8 cellular contexts compared by ENCODE assay signal in the genomic region with DNA sequence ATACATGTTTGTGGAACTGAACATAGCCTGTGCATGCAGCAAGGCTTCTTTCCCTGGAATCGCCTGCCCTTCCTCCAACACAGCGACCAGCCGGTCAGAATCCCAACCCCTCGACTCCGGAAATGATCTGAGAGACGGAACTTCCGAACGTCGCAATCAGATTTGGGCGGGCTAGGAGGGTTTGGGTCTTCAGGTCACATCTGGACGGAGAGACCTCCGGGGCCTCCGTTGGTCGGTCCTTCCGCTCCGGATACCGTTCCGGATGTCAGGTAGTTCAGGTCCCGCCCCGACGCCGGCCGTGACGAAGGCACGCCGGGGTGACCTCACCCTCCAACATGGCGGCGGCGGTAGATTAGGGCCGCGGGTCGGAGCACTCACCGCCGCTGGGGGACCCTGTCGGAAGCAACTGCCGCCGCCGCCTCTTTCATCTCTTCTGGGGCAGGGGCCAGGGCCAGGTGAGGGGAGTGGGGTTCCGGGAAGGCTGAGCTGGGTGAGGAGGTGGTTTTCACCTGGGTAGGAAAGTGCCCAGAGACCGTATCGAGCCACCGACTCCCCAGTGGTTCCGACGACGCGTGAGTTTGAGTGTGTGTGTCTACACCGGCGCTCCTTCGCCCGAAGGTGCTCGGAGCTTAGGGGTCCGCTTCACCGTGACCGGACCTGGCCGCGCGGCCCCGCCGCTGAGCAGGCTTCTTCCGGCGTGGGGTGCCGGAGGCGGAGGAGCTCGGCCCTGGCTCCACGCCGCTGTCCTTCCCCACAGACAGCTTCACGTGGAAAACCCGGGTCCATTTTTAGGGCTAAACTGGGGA. TPM values are rescaled to one million over a fixed set of nuclear protein-coding genes. Genes with fewer than 3 reads are reported as not detected.
DNase-seq lines count a peak whose midpoint lies in the region; ATAC-seq and TF ChIP-seq lines count a peak whose summit lies in the region.

A gene with protein sequence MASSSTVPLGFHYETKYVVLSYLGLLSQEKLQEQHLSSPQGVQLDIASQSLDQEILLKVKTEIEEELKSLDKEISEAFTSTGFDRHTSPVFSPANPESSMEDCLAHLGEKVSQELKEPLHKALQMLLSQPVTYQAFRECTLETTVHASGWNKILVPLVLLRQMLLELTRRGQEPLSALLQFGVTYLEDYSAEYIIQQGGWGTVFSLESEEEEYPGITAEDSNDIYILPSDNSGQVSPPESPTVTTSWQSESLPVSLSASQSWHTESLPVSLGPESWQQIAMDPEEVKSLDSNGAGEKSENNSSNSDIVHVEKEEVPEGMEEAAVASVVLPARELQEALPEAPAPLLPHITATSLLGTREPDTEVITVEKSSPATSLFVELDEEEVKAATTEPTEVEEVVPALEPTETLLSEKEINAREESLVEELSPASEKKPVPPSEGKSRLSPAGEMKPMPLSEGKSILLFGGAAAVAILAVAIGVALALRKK (plus strand): TSS at position 326 of the 806 bp plus-strand sequence. CDS start 16,955 bp downstream, outside the sequence.

- H3K4me3 ChIP-seq in Loucy (ENCODE audit: low read length, poor library complexity, severe bottlenecking) (peak within 1 kb of the TSS; percentile 90), fibroblast of pulmonary artery (replicated peaks; ENCODE audit: low read depth, low read length) (peak within 1 kb of the TSS; percentile 96)

- H3F3A ChIP-seq in Loucy (ENCODE audit: low read depth) = no peaks in the 10 kb centered on the region

- TF ChIP-seq CTCF in Loucy (conservative IDR thresholded peaks at IDR 0.05; ENCODE audit: low read length) (no peak), fibroblast of pulmonary artery (IDR thresholded peaks at IDR 0.05; ENCODE audit: low read length, missing control alignments) (no peak)

- H3K9me3 Mint-ChIP-seq in natural killer cell treated with Interleukin-12 subunit alpha and Interleukin-12 subunit beta and Interleukin-15 and Interleukin-18, amount 100 ng/mL, for 72 hours = peaks cover 2% of the 10 kb centered on the region

- peak within 1 kb of the TSS; percentile 97 for H3K4me2 ChIP-seq in Loucy (ENCODE audit: low read depth, low read length, poor library complexity, severe bottlenecking)

- H3K4me1 ChIP-seq in Loucy (ENCODE audit: insufficient read depth, low read length, poor library complexity, severe bottlenecking) = peaks cover 15% of the 10 kb centered on the region

- peak within 1 kb of the TSS; percentile 96 for H3K4me3 Mint-ChIP-seq in natural killer cell treated with Interleukin-12 subunit alpha and Interleukin-12 subunit beta and Interleukin-15 and Interleukin-18, amount 100 ng/mL, for 72 hours

- no peaks in the 10 kb centered on the region for H3K9me3 ChIP-seq in Loucy (ENCODE audit: insufficient read depth, low read depth, low read length)

- peak; percentile 98 to 99 for ATAC-seq in natural killer cell treated with Interleukin-12 subunit alpha and Interleukin-12 subunit beta and Interleukin-15 and Interleukin-18, amount 100 ng/mL, for 72 hours

- H3K27ac Mint-ChIP-seq in natural killer cell treated with Interleukin-12 subunit alpha and Interleukin-12 subunit beta and Interleukin-15 and Interleukin-18, amount 100 ng/mL, for 72 hours = peak within 1 kb of the TSS; percentile 97 to 99

- no peaks in the 10 kb centered on the region for H3K9me2 ChIP-seq in Loucy (replicated peaks; ENCODE audit: low read depth, low read length)

- peaks cover 6% of the 10 kb centered on the region for H3K36me3 Mint-ChIP-seq in natural killer cell treated with Interleukin-12 subunit alpha and Interleukin-12 subunit beta and Interleukin-15 and Interleukin-18, amount 100 ng/mL, for 72 hours

- peaks cover 19 to 22% of the 10 kb centered on the region in 2 donors for H3K4me1 Mint-ChIP-seq in natural killer cell treated with Interleukin-12 subunit alpha and Interleukin-12 subunit beta and Interleukin-15 and Interleukin-18, amount 100 ng/mL, for 72 hours (ENCODE audit: low read depth in 2 of 2)

- H3K79me2 ChIP-seq in Loucy (ENCODE audit: insufficient read depth, low read length) = peaks cover 26% of the 10 kb centered on the region

- no peaks in the 10 kb centered on the region for H4K20me1 ChIP-seq in Loucy (ENCODE audit: insufficient read depth, low read length, poor library complexity, severe bottlenecking)

- H2AFZ ChIP-seq in Loucy (ENCODE audit: low read length) = peak within 1 kb of the TSS; percentile 76

- no peaks in the 10 kb centered on the region for H3K27me3 Mint-ChIP-seq in natural killer cell treated with Interleukin-12 subunit alpha and Interleukin-12 subunit beta and Interleukin-15 and Interleukin-18, amount 100 ng/mL, for 72 hours

- no peaks in the 10 kb centered on the region for H3K27me3 ChIP-seq in Loucy (ENCODE audit: insufficient read depth, low read length, poor library complexity, severe bottlenecking)

- no peaks in the 10 kb centered on the region for H3K36me3 ChIP-seq in Loucy (ENCODE audit: insufficient read depth, low read length)

- H3K9ac ChIP-seq in Loucy (ENCODE audit: low read depth, low read length, poor library complexity, severe bottlenecking) = peak within 1 kb of the TSS; percentile 94

- DNase-seq in ELF-1 (ENCODE audit: low read depth, low spot score) (peak; percentile 95), H4 (ENCODE audit: low spot score) (peak; percentile 87), SHP77 (lab: John Stamatoyannopoulos, UW) (peak; percentile 92 to 97), fibroblast of pulmonary artery (ENCODE audit: low read depth) (peak; percentile 92)
- peak; percentile 80 for DNase-seq in activated effector memory CD4-positive, alpha-beta T cell treated with Interleukin-2 at 50 U/mL for 16 hours
- DNase-seq in natural killer cell treated with Interleukin-12 subunit alpha and Interleukin-12 subunit beta and Interleukin-15 and Interleukin-18, amount 100 ng/mL, for 72 hours (ENCODE audit: low spot score) = peak; percentile 92
- DNase-seq in stimulated activated naive CD4-positive, alpha-beta T cell treated with Interleukin-2 at 50 U/mL for 16 hours (lab: John Stamatoyannopoulos, UW) = peak; percentile 84

RNA-seq across cellular contexts. Expression of the gene that starts here (rescaled TPM):
- total RNA-seq in H4 (2014; rRNA removed; shearing (Covaris generic)) = 47.0 and 51.1 TPM in 2 replicates
- 10 to 100 TPM; 37.4 to 38.2 TPM for total RNA-seq in natural killer cell treated with Interleukin-12 subunit alpha and Interleukin-12 subunit beta and Interleukin-15 and Interleukin-18, amount 100 ng/mL, for 72 hours

Comparison
In these comparisons a context has a peak if more than half of its experiments do, and no peak if none do; other contexts are left out.
1. Peak in every context shown above with its lines: DNase-seq, ATAC-seq and H3K4me3 ChIP-seq.